8 cellular contexts compared by ENCODE assay signal in genomic region chr1:212635141-212635601, GRCh38. TPM values are rescaled to one million over a fixed set of nuclear protein-coding genes. Genes with fewer than 3 reads are reported as not detected.
DNase-seq lines count a peak whose midpoint lies in the region; ATAC-seq, FAIRE-seq and TF ChIP-seq lines count a peak whose summit lies in the region.

No MANE protein-coding gene starts in this region.

- no peaks in the 10 kb centered on the region for H3K9me3 ChIP-seq in DND-41 (ENCODE audit: insufficient read depth, low read length, severe bottlenecking)
- H3K9me3 ChIP-seq in astrocyte (ENCODE audit: insufficient read depth, low read depth, low read length): no peaks in the 10 kb centered on the region
- H3K9me3 ChIP-seq in breast epithelium: no peaks in the 10 kb centered on the region
- no peaks in the 10 kb centered on the region for H3K9me3 ChIP-seq in CD8-positive, alpha-beta memory T cell (ENCODE audit: low read length)

- H3K4me3 ChIP-seq in DND-41 (ENCODE audit: low read depth in 1 of 2, low read length in 2 of 2): no peak overlapping the region
- H3K4me3 ChIP-seq in astrocyte (ENCODE audit: insufficient read depth, low read depth, low read length): no peak overlapping the region
- no peak overlapping the region for H3K4me3 ChIP-seq in breast epithelium
- H3K4me3 ChIP-seq in CD8-positive, alpha-beta memory T cell (ENCODE audit: low read length): no peak overlapping the region

- H4K20me1 ChIP-seq in DND-41 (ENCODE audit: insufficient read depth, low read length) (no peaks in the 10 kb centered on the region), astrocyte (ENCODE audit: insufficient read depth, low read length) (no peaks in the 10 kb centered on the region)

- no peak overlapping the region for H3K9ac ChIP-seq in DND-41 (ENCODE audit: low read depth, low read length)
- no peak overlapping the region for H3K9ac ChIP-seq in astrocyte (ENCODE audit: low read length)

- H3K27me3 ChIP-seq in DND-41 (ENCODE audit: insufficient read depth, low read length, poor library complexity) (no peaks in the 10 kb centered on the region), astrocyte (ENCODE audit: insufficient read depth, low read length) (no peaks in the 10 kb centered on the region), breast epithelium (no peaks in the 10 kb centered on the region)
- no peaks in the 10 kb centered on the region for H3K27me3 ChIP-seq in CD8-positive, alpha-beta memory T cell (ENCODE audit: insufficient read depth, low read length, poor library complexity, severe bottlenecking)

- ATAC-seq in DND-41 (ENCODE audit: insufficient read depth, low read depth): no peak
- ATAC-seq in HG03039 (IDR thresholded peaks at IDR 0.05; ENCODE audit: unreplicated experiment): peak; percentile 49
- peak; percentile 59 to 63 for ATAC-seq in naive B cell (ENCODE audit: low read depth in 2 of 2)

- no peak for TF ChIP-seq POLR2A in breast epithelium (IDR thresholded peaks at IDR 0.05)

- H3K79me2 ChIP-seq in DND-41 (ENCODE audit: insufficient read depth, low read length) (no peaks in the 10 kb centered on the region), astrocyte (ENCODE audit: insufficient read depth, low read length) (no peaks in the 10 kb centered on the region)

- POLR2A ChIA-PET in CD8-positive, alpha-beta memory T cell (lab: Charles Lee): no interaction called here

- H3K27me3 Mint-ChIP-seq in astrocyte (ENCODE audit: low read depth, unreplicated experiment): peaks cover 18% of the 10 kb centered on the region
- H3K27me3 Mint-ChIP-seq in naive B cell: peaks cover 11 to 23% (median 14%) of the 10 kb centered on the region in 3 donors
- H3K27me3 Mint-ChIP-seq in CD8-positive, alpha-beta memory T cell: peaks cover 14 to 16% of the 10 kb centered on the region in 2 donors

- intact Hi-C loops in breast epithelium (cut with DNase I; ENCODE audit: low total_unique reads): no loop called here

- DNase-seq in DND-41: no peak
- peak; percentile 39 for DNase-seq in astrocyte (ENCODE audit: low read depth)
- peak; percentile 12 for DNase-seq in naive B cell
- no peak for DNase-seq in COLO668 (lab: John Stamatoyannopoulos, UW; ENCODE audit: unreplicated experiment)
- DNase-seq in breast epithelium (ENCODE audit: low spot score in 2 of 2): no peak
- no peak for DNase-seq in CD8-positive, alpha-beta memory T cell
- DNase-seq in NCI-H187 (lab: John Stamatoyannopoulos, UW): no peak

- H3K27ac ChIP-seq in DND-41 (ENCODE audit: low read length) (peak overlapping the region; percentile 78), astrocyte (ENCODE audit: low read depth, low read length) (no peak overlapping the region), breast epithelium (peak overlapping the region in 1 of 2 donors; percentile 87)
- no peak overlapping the region for H3K27ac ChIP-seq in CD8-positive, alpha-beta memory T cell (ENCODE audit: low read depth, low read length)

- H3K4me1 Mint-ChIP-seq in astrocyte (ENCODE audit: low read depth, unreplicated experiment) (peaks cover 11% of the 10 kb centered on the region), naive B cell (peaks cover 12 to 37% (median 22%) of the 10 kb centered on the region in 3 donors)
- peaks cover 9 to 21% (median 12%) of the 10 kb centered on the region in 3 donors for H3K4me1 Mint-ChIP-seq in CD8-positive, alpha-beta memory T cell

- H3K36me3 ChIP-seq in DND-41 (ENCODE audit: insufficient read depth, low read length) (no peaks in the 10 kb centered on the region), astrocyte (ENCODE audit: insufficient read depth, low read length) (no peaks in the 10 kb centered on the region), breast epithelium (no peaks in the 10 kb centered on the region)
- H3K36me3 ChIP-seq in CD8-positive, alpha-beta memory T cell (ENCODE audit: insufficient read depth, low read length): no peaks in the 10 kb centered on the region

- H2AFZ ChIP-seq in DND-41 (ENCODE audit: low read depth, low read length) (no peak overlapping the region), astrocyte (ENCODE audit: low read depth, low read length) (no peak overlapping the region)

- H3K36me3 Mint-ChIP-seq in astrocyte (ENCODE audit: low read depth, unreplicated experiment) (no peaks in the 10 kb centered on the region), naive B cell (peaks cover 0 to 16% of the 10 kb centered on the region in 2 donors)
- H3K36me3 Mint-ChIP-seq in CD8-positive, alpha-beta memory T cell: no peaks in the 10 kb centered on the region

- H3K9me3 Mint-ChIP-seq in astrocyte (ENCODE audit: unreplicated experiment) (peaks cover 9% of the 10 kb centered on the region), naive B cell (peaks cover 0 to 5% (median 2%) of the 10 kb centered on the region in 7 donors)
- H3K9me3 Mint-ChIP-seq in CD8-positive, alpha-beta memory T cell: peaks cover 0 to 2% (median 0%) of the 10 kb centered on the region in 5 donors

- FAIRE-seq in astrocyte (lab: Jason Lieb, UNC): no peak

- H3K4me2 ChIP-seq in DND-41 (ENCODE audit: insufficient read depth, low read length): no peak overlapping the region
- no peak overlapping the region for H3K4me2 ChIP-seq in astrocyte (ENCODE audit: low read length)

- H3K4me1 ChIP-seq in DND-41 (ENCODE audit: insufficient read depth, low read length) (peaks cover 36% of the 10 kb centered on the region), astrocyte (ENCODE audit: insufficient read depth, low read length) (peaks cover 39% of the 10 kb centered on the region), breast epithelium (no peaks in the 10 kb centered on the region)
- H3K4me1 ChIP-seq in CD8-positive, alpha-beta memory T cell (ENCODE audit: insufficient read depth, low read length): peaks cover 22% of the 10 kb centered on the region

- CTCF ChIA-PET in CD8-positive, alpha-beta memory T cell (lab: Charles Lee): no interaction called here

- H3K4me3 Mint-ChIP-seq in astrocyte (ENCODE audit: unreplicated experiment): no peak overlapping the region
- H3K4me3 Mint-ChIP-seq in naive B cell: peak overlapping the region in 4 of 8 donors; percentile 30 to 77 (median 60)
- no peak overlapping the region for H3K4me3 Mint-ChIP-seq in CD8-positive, alpha-beta memory T cell

- H3K27ac Mint-ChIP-seq in astrocyte (ENCODE audit: unreplicated experiment) (peak overlapping the region; percentile 60), naive B cell (peak overlapping the region in 4 of 6 donors; percentile 1 to 57 (median 20))
- peak overlapping the region in 1 of 8 donors; percentile 3 for H3K27ac Mint-ChIP-seq in CD8-positive, alpha-beta memory T cell

- TF ChIP-seq CTCF in DND-41 (IDR thresholded peaks at IDR 0.05; ENCODE audit: borderline replicate concordance, extremely low read depth, low read length, poor library complexity, severe bottlenecking) (no peak), astrocyte (IDR thresholded peaks at IDR 0.05; ENCODE audit: insufficient read depth, low read depth, low read length) (no peak), breast epithelium (IDR thresholded peaks at IDR 0.05) (no peak)

RNA-seq across cellular contexts. Expression of gene ATF3, which starts 26.6 kb away (rescaled TPM):
- 72.5 and 87.6 TPM in 2 replicates for total RNA-seq in astrocyte
- 1 to 10 TPM in 1 of 6 donors, under 1 TPM in 4, not detected in 1; 0.35 to 1.0 (median 0.76) TPM for polyA plus RNA-seq in naive B cell (ENCODE audit: low read depth in 6 of 6)
- total RNA-seq in breast epithelium: 10 to 100 TPM in 2 of 3 donors, 1 to 10 TPM in 1; 6.7 to 90.9 (median 26.9) TPM
- total RNA-seq in CD8-positive, alpha-beta memory T cell: 10 to 100 TPM; 58.8 to 59.0 TPM
- polyA plus RNA-seq in CD8-positive, alpha-beta memory T cell: not detected

Comparison
In these comparisons a context has a peak if more than half of its experiments do, and no peak if none do; other contexts are left out.
1. DNase-seq: peak in astrocyte (single experiment) and naive B cell (single experiment); none in DND-41 (single experiment), COLO668 (single experiment), breast epithelium (0 of 2), CD8-positive, alpha-beta memory T cell (0 of 5) and NCI-H187 (0 of 2).